28 cellular contexts compared by ENCODE assay signal in genomic region chr7:780056-780455, GRCh38. TPM values are rescaled to one million over a fixed set of nuclear protein-coding genes. Genes with fewer than 3 reads are reported as not detected.
DNase-seq lines count a peak whose midpoint lies in the region; ATAC-seq, FAIRE-seq and TF ChIP-seq lines count a peak whose summit lies in the region.
"Had no signal": no experiment of that assay in that cellular context is flagged by ENCODE, and none has a peak within 500 bp of the region (broad histone marks: within the 10 kb centered on the region; RNA-seq: fewer than 3 reads in every experiment).

No MANE protein-coding gene starts in this region.

- H2BK120ac ChIP-seq in neuronal stem cell (ENCODE audit: low read depth, low read length): no peak overlapping the region

- ATAC-seq in heart right ventricle (peak; percentile 50 to 84 (median 74)), GM18909 (IDR thresholded peaks at IDR 0.05; ENCODE audit: poor library complexity, unreplicated experiment) (no peak)
- ATAC-seq: mucosa of descending colon; natural killer cell; stimulated activated effector memory CD8-positive, alpha-beta T cell treated with anti-CD3 and anti-CD28 coated beads, Interleukin-12 subunit alpha, Interleukin-12 subunit beta, amount 100 ng/mL, for 72 hours had no signal

- no peaks in the 10 kb centered on the region for H3K27me3 ChIP-seq in bronchial epithelial cell (ENCODE audit: control insufficient read depth, insufficient read depth, low read length)
- H3K27me3 ChIP-seq in heart right ventricle: no peaks in the 10 kb centered on the region
- H3K27me3 ChIP-seq in neuronal stem cell (ENCODE audit: control insufficient read depth in 3 of 3, insufficient read depth in 3 of 3, low read depth in 1 of 3, low read length in 3 of 3): no peaks in the 10 kb centered on the region
- H3K27me3 ChIP-seq: BLaER1 treated with 17β-estradiol and CSF1 and Interleukin-3, amounts not matched to agents 10 nM and 100 nM; upper lobe of left lung had no signal

- no peak overlapping the region for H3K27ac Mint-ChIP-seq in MCF 10A (ENCODE audit: low read depth, unreplicated experiment)
- H3K27ac Mint-ChIP-seq: activated naive CD4-positive, alpha-beta T cell treated with anti-CD3 and anti-CD28 coated beads for 36 hours; activated T-helper 1 cell treated with anti-CD3 and anti-CD28 coated beads, Interleukin-12 subunit alpha, Interleukin-12 subunit beta, Interleukin-2, Interleukin-4 antibody, amounts not matched to agents 30 ng/mL and 10 ng/mL and 1 ng/mL, durations not matched to agents 14 hours and 24 hours and 36 hours; IgD-negative memory B cell; natural killer cell; stimulated activated effector memory CD8-positive, alpha-beta T cell treated with anti-CD3 and anti-CD28 coated beads, Interleukin-12 subunit alpha, Interleukin-12 subunit beta, amount 100 ng/mL, for 72 hours; T-helper 1 cell treated with Interleukin-12 subunit alpha and Interleukin-12 subunit beta and Interleukin-4 antibody, amounts not matched to agents 30 μg/mL and 1 μg/mL, for 36 hours had no signal

- no peak overlapping the region for H3K23ac ChIP-seq in neuronal stem cell (ENCODE audit: low read depth, low read length, poor library complexity)

- H3K4me1 ChIP-seq in heart right ventricle (peaks cover 0 to 28% (median 10%) of the 10 kb centered on the region in 9 donors), neuronal stem cell (ENCODE audit: control insufficient read depth in 2 of 2, insufficient read depth in 1 of 2, low read depth in 1 of 2, low read length in 2 of 2) (no peaks in the 10 kb centered on the region)
- H3K4me1 ChIP-seq: BLaER1 treated with 17β-estradiol and CSF1 and Interleukin-3, amounts not matched to agents 10 nM and 100 nM; Caco-2 had no signal

- peak overlapping the region; percentile 19 for H2BK5ac ChIP-seq in neuronal stem cell (ENCODE audit: low read length)

- H3K79me1 ChIP-seq in neuronal stem cell (ENCODE audit: low read depth, low read length): peaks cover 4% of the 10 kb centered on the region

- POLR2A ChIA-PET in MCF 10A (lab: Yijun Ruan, JAX): no interaction called here

- H3K4me3 Mint-ChIP-seq in MCF 10A (ENCODE audit: unreplicated experiment): no peak overlapping the region
- H3K4me3 Mint-ChIP-seq: activated naive CD4-positive, alpha-beta T cell treated with anti-CD3 and anti-CD28 coated beads for 36 hours; activated T-helper 1 cell treated with anti-CD3 and anti-CD28 coated beads, Interleukin-12 subunit alpha, Interleukin-12 subunit beta, Interleukin-2, Interleukin-4 antibody, amounts not matched to agents 30 ng/mL and 10 ng/mL and 1 ng/mL, durations not matched to agents 14 hours and 24 hours and 36 hours; IgD-negative memory B cell; natural killer cell; stimulated activated effector memory CD8-positive, alpha-beta T cell treated with anti-CD3 and anti-CD28 coated beads, Interleukin-12 subunit alpha, Interleukin-12 subunit beta, amount 100 ng/mL, for 72 hours; T-helper 1 cell treated with Interleukin-12 subunit alpha and Interleukin-12 subunit beta and Interleukin-4 antibody, amounts not matched to agents 30 μg/mL and 1 μg/mL, for 36 hours had no signal

- H3K4me3 ChIP-seq in bronchial epithelial cell (ENCODE audit: low read depth, low read length): no peak overlapping the region
- no peak overlapping the region for H3K4me3 ChIP-seq in heart right ventricle
- no peak overlapping the region for H3K4me3 ChIP-seq in neuronal stem cell (ENCODE audit: low read length in 2 of 2)
- H3K4me3 ChIP-seq: BLaER1 treated with 17β-estradiol and CSF1 and Interleukin-3, amounts not matched to agents 10 nM and 100 nM; mucosa of descending colon; upper lobe of left lung had no signal

- TF ChIP-seq CTCF in bronchial epithelial cell (IDR thresholded peaks at IDR 0.05; ENCODE audit: insufficient read depth, low read length, severe bottlenecking) (no peak), heart right ventricle (IDR thresholded peaks at IDR 0.05) (no peak), MCF 10A (IDR thresholded peaks at IDR 0.05; ENCODE audit: unreplicated experiment) (no peak)

- peaks cover 26% of the 10 kb centered on the region for H3K36me3 ChIP-seq in bronchial epithelial cell (ENCODE audit: control insufficient read depth, insufficient read depth, low read length)
- H3K36me3 ChIP-seq in heart right ventricle: peaks cover 0 to 98% (median 13%) of the 10 kb centered on the region in 9 donors
- peaks cover 61 to 94% of the 10 kb centered on the region in 2 donors for H3K36me3 ChIP-seq in neuronal stem cell (replicated peaks in 1 of 2; ENCODE audit: control insufficient read depth in 2 of 2, insufficient read depth in 2 of 2, low read length in 2 of 2)

- H3K9me3 Mint-ChIP-seq in MCF 10A (ENCODE audit: unreplicated experiment): no peaks in the 10 kb centered on the region
- H3K9me3 Mint-ChIP-seq: activated naive CD4-positive, alpha-beta T cell treated with anti-CD3 and anti-CD28 coated beads for 36 hours; activated T-helper 1 cell treated with anti-CD3 and anti-CD28 coated beads, Interleukin-12 subunit alpha, Interleukin-12 subunit beta, Interleukin-2, Interleukin-4 antibody, amounts not matched to agents 30 ng/mL and 10 ng/mL and 1 ng/mL, durations not matched to agents 14 hours and 24 hours and 36 hours; natural killer cell; stimulated activated effector memory CD8-positive, alpha-beta T cell treated with anti-CD3 and anti-CD28 coated beads, Interleukin-12 subunit alpha, Interleukin-12 subunit beta, amount 100 ng/mL, for 72 hours; T-helper 1 cell treated with Interleukin-12 subunit alpha and Interleukin-12 subunit beta and Interleukin-4 antibody, amounts not matched to agents 30 μg/mL and 1 μg/mL, for 36 hours had no signal

- H3K27me3 Mint-ChIP-seq in MCF 10A (ENCODE audit: insufficient read depth, unreplicated experiment): no peaks in the 10 kb centered on the region
- H3K27me3 Mint-ChIP-seq: IgD-negative memory B cell had no signal

- H2AFZ ChIP-seq in neuronal stem cell (ENCODE audit: low read length): no peak overlapping the region

- H4K8ac ChIP-seq in neuronal stem cell (ENCODE audit: low read depth, low read length): peak overlapping the region; percentile 45

- DNase-seq in G401 (ENCODE audit: low spot score): peak; percentile 64
- no peak for DNase-seq in bronchial epithelial cell (ENCODE audit: low read depth)
- peak; percentile 51 for DNase-seq in heart right ventricle
- DNase-seq in neuronal stem cell (ENCODE audit: low spot score): no peak
- DNase-seq in MCF 10A (ENCODE audit: unreplicated experiment): no peak
- no peak for DNase-seq in LoVo (ENCODE audit: low spot score)
- DNase-seq in dermis blood vessel endothelial cell: no peak
- DNase-seq: activated CD4-positive, alpha-beta T cell treated with anti-CD3 and anti-CD28 coated beads, Interleukin-2, amount 50 U/mL, for 48 hours; activated naive CD4-positive, alpha-beta T cell treated with anti-CD3 and anti-CD28 coated beads for 36 hours; Caco-2; effector CD4-positive, alpha-beta T cell; natural killer cell; NCI-H2107; NCI-H446; NCI-H748 treated with DMSO at 0.1 percent for 48 hours; occipital lobe had no signal

- no peak overlapping the region for H3K18ac ChIP-seq in neuronal stem cell (ENCODE audit: low read length)

- no peaks in the 10 kb centered on the region for H3K4me1 Mint-ChIP-seq in MCF 10A (ENCODE audit: insufficient read depth, unreplicated experiment)
- H3K4me1 Mint-ChIP-seq: IgD-negative memory B cell; natural killer cell; stimulated activated effector memory CD8-positive, alpha-beta T cell treated with anti-CD3 and anti-CD28 coated beads, Interleukin-12 subunit alpha, Interleukin-12 subunit beta, amount 100 ng/mL, for 72 hours had no signal

- no peaks in the 10 kb centered on the region for H3K9me3 ChIP-seq in heart right ventricle
- peaks cover 0 to 2% of the 10 kb centered on the region in 2 donors for H3K9me3 ChIP-seq in neuronal stem cell (replicated peaks in 1 of 2; ENCODE audit: control insufficient read depth in 2 of 2, insufficient read depth in 1 of 2, low read depth in 1 of 2, low read length in 2 of 2)
- H3K9me3 ChIP-seq: BLaER1 treated with 17β-estradiol and CSF1 and Interleukin-3, amounts not matched to agents 10 nM and 100 nM; Caco-2; mucosa of descending colon; upper lobe of left lung had no signal

- H3K4ac ChIP-seq in neuronal stem cell (ENCODE audit: low read length): no peak overlapping the region

- H2BK12ac ChIP-seq in neuronal stem cell (ENCODE audit: low read length): no peak overlapping the region

- H4K91ac ChIP-seq in neuronal stem cell (ENCODE audit: low read depth, low read length, poor library complexity): no peak overlapping the region

- H3K36me3 Mint-ChIP-seq in MCF 10A (ENCODE audit: insufficient read depth, unreplicated experiment): peaks cover 83% of the 10 kb centered on the region
- H3K36me3 Mint-ChIP-seq: natural killer cell had no signal

- no peak overlapping the region for H2AK5ac ChIP-seq in neuronal stem cell (ENCODE audit: low read depth, low read length)

- peak; percentile 40 for FAIRE-seq in bronchial epithelial cell (lab: Jason Lieb, UNC)
- FAIRE-seq: GM19239, H1, islet of Langerhans had no signal

- intact Hi-C loops in heart right ventricle (cut with DNase I) (loop anchor here in 3 of 10 donors (10.0 kb wide), 3 partner anchors 55 to 185 kb away; partner anchors contain the start of gene SUN1 (in 1 of the 3)), MCF 10A (cut with micrococcal nuclease) (no loop called here)

- H3K27ac ChIP-seq in heart right ventricle (peak overlapping the region in 9 of 10 donors; percentile 37 to 85 (median 63)), neuronal stem cell (replicated peaks; ENCODE audit: low read length) (no peak overlapping the region)
- H3K27ac ChIP-seq: BLaER1 treated with 17β-estradiol and CSF1 and Interleukin-3, amounts not matched to agents 10 nM and 100 nM; epithelial cell of prostate; upper lobe of left lung had no signal

- in situ Hi-C loops in G401 (cut with HindIII; ENCODE audit: low sequenced_read_pairs): no loop called here

- H3K9ac ChIP-seq in neuronal stem cell (ENCODE audit: low read depth, low read length, poor library complexity): no peak overlapping the region
- H3K9ac ChIP-seq: BLaER1 treated with 17β-estradiol and CSF1 and Interleukin-3, amounts not matched to agents 10 nM and 100 nM had no signal

- no TSS peak for BruUV-seq in MCF 10A (replicated peaks; lab: Mats Ljungman, UMichigan)

- H2BK15ac ChIP-seq in neuronal stem cell (ENCODE audit: low read length): no peak overlapping the region

- H3K14ac ChIP-seq in neuronal stem cell (ENCODE audit: low read length): no peak overlapping the region

- H3K4me2 ChIP-seq in neuronal stem cell (ENCODE audit: insufficient read depth, low read length, poor library complexity, severe bottlenecking): no peak overlapping the region
- H3K4me2 ChIP-seq: BLaER1 treated with 17β-estradiol and CSF1 and Interleukin-3, amounts not matched to agents 10 nM and 100 nM had no signal

- CTCF ChIA-PET in MCF 10A (lab: Yijun Ruan, JAX): no interaction called here

- WGBS in heart right ventricle, 2 donors: 43 to 60% methylated on average over 13 of the region's 13 CpGs
- no CpG with 5 or more reads among the region's 13 CpGs for WGBS in neuronal stem cell (ENCODE audit: extremely low coverage in 2 of 2, insufficient read length in 2 of 2, insufficient replicate concordance in 1 of 2), 2 donors

RNA-seq across cellular contexts. Expression of gene SUN1, which starts 52.2 kb away (rescaled TPM):
- 55.9 and 107 TPM in 2 replicates for total RNA-seq in G401 (2014; rRNA removed; shearing (Covaris generic))
- total RNA-seq in bronchial epithelial cell (168 and 176 TPM in 2 replicates), heart right ventricle (100 to 1,000 TPM; 129 to 211 (median 183) TPM), MCF 10A (2022) (126 and 132 TPM in 2 replicates), dermis blood vessel endothelial cell (287 and 302 TPM in 2 replicates)
- 100 to 1,000 TPM in 1 of 2 donors, 10 to 100 TPM in 1; 69.2 to 203 TPM for polyA plus RNA-seq in heart right ventricle
- 62.1 TPM for polyA plus RNA-seq in neuronal stem cell (2013, experiment 1 of 2)
- polyA plus RNA-seq in neuronal stem cell (2013, experiment 2 of 2): 60.5 TPM

RNA-seq across cellular contexts. Expression of gene PRKAR1B, which starts 53.0 kb away (rescaled TPM):
- total RNA-seq in G401 (2014; rRNA removed; shearing (Covaris generic)): 73.7 and 83.1 TPM in 2 replicates
- 7.4 and 14.0 TPM in 2 replicates for total RNA-seq in bronchial epithelial cell
- 10 to 100 TPM; 14.5 to 24.5 (median 21.2) TPM for total RNA-seq in heart right ventricle
- 10 to 100 TPM in 1 of 2 donors, 1 to 10 TPM in 1; 5.0 to 15.7 TPM for polyA plus RNA-seq in heart right ventricle
- polyA plus RNA-seq in neuronal stem cell (2013, experiment 1 of 2): 14.0 TPM
- polyA plus RNA-seq in neuronal stem cell (2013, experiment 2 of 2): 12.9 TPM
- 25.4 and 31.5 TPM in 2 replicates for total RNA-seq in MCF 10A (2022)
- 77.9 and 82.4 TPM in 2 replicates for total RNA-seq in dermis blood vessel endothelial cell

RNA-seq across cellular contexts. Expression of gene DNAAF5, which starts 53.6 kb away (rescaled TPM):
- total RNA-seq in G401 (2014; rRNA removed; shearing (Covaris generic)): 54.0 and 63.5 TPM in 2 replicates
- total RNA-seq in bronchial epithelial cell (9.6 and 9.7 TPM in 2 replicates), heart right ventricle (10 to 100 TPM; 18.0 to 30.0 (median 25.3) TPM), MCF 10A (2022) (35.6 and 37.6 TPM in 2 replicates), dermis blood vessel endothelial cell (19.2 and 40.7 TPM in 2 replicates)
- 10 to 100 TPM; 10.4 to 12.8 TPM for polyA plus RNA-seq in heart right ventricle
- 26.4 TPM for polyA plus RNA-seq in neuronal stem cell (2013, experiment 1 of 2)
- polyA plus RNA-seq in neuronal stem cell (2013, experiment 2 of 2): 26.5 TPM

Comparison
In these comparisons a context has a peak if more than half of its experiments do, and no peak if none do; other contexts are left out.
1. DNase-seq: peak in G401 (single experiment) and heart right ventricle (2 of 2); none in bronchial epithelial cell (single experiment), neuronal stem cell (single experiment), MCF 10A (single experiment), LoVo (single experiment) and dermis blood vessel endothelial cell (single experiment).